In the genomic region with DNA sequence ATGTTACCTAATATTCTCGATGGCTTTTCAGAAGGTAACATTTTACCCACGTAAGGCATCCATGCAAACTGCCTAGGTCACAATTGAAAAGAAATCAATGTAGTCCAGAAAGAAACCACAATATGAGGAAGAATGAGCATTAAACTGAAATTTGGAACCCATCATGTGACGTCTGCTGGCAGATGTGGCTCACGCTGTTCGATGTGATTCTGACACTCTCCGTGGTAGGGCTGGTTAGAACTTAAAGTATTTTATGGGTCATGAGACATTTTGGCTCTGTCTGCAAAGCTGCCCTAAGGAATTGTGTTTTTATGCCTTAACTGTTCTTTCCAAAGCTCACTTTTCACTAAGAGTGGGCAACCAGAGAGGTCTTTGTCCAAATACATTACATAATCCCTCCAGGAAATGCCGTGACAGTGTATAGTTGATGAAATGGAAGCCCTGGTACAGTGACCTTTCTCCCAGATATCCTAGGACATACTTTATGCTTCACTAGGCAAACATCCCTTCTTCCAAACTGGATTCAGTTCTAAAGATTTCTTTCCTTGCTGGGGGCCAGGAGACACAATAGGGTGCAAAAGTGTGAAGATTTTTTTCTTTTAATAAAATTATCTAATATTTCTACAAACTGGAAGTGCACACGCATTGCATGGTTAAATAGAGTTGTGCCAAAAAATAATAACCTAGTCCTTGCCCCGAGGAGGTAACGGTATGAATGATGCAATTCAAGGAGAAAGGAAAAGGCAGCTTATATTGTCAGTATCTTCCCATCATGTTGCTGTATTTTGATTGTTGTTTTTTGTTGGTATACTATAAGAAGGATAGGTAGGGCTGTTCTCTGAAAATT, we compare ENCODE assay signal across 14 cellular contexts.
DNase-seq lines count a peak whose midpoint lies in the region; ATAC-seq, FAIRE-seq and TF ChIP-seq lines count a peak whose summit lies in the region.
"Had no signal": no experiment of that assay in that cellular context is flagged by ENCODE, and none has a peak within 500 bp of the region (broad histone marks: within the 10 kb centered on the region; RNA-seq: fewer than 3 reads in every experiment).

No MANE protein-coding gene starts in this region.

- WGBS in spleen, 5 donors, result 33 to 53% (median 47%) methylated on average over 10 of the region's 10 CpGs

- no peak for TF ChIP-seq POLR2A in spleen (IDR thresholded peaks at IDR 0.05)

- H3K36me3 ChIP-seq in KOPT-K1 (ENCODE audit: insufficient read depth, low read length) (no peaks in the 10 kb centered on the region), astrocyte (ENCODE audit: insufficient read depth, low read length) (no peaks in the 10 kb centered on the region), spleen (no peaks in the 10 kb centered on the region)
- H3K36me3 ChIP-seq: cardiac muscle cell, gastroesophageal sphincter, Peyer's patch, sigmoid colon had no signal

- H3K4me3 Mint-ChIP-seq in astrocyte (ENCODE audit: unreplicated experiment), result no peak overlapping the region
- H3K4me3 Mint-ChIP-seq: activated T-cell treated with anti-CD3 and anti-CD28 coated beads, Interleukin-2, amount 50 U/mL, for 4 hours had no signal

- no peak for ATAC-seq in HG03159 (IDR thresholded peaks at IDR 0.05; ENCODE audit: unreplicated experiment)
- no peak for ATAC-seq in HG03045 (IDR thresholded peaks at IDR 0.05; ENCODE audit: unreplicated experiment)
- ATAC-seq: activated T-cell treated with anti-CD3 and anti-CD28 coated beads, Interleukin-2, amount 50 U/mL, for 4 hours; gastroesophageal sphincter had no signal

- H3K9ac ChIP-seq in astrocyte (ENCODE audit: low read length), result no peak overlapping the region

- H3K27me3 ChIP-seq in astrocyte (ENCODE audit: insufficient read depth, low read length) (no peaks in the 10 kb centered on the region), spleen (replicated peaks in 1 of 7) (no peaks in the 10 kb centered on the region)
- H3K27me3 ChIP-seq: cardiac muscle cell, gastroesophageal sphincter, Peyer's patch, sigmoid colon had no signal

- H3K4me1 ChIP-seq in astrocyte (ENCODE audit: insufficient read depth, low read length), result peaks cover 13% of the 10 kb centered on the region
- H3K4me1 ChIP-seq in spleen, result peaks cover 0 to 25% (median 11%) of the 10 kb centered on the region in 6 donors
- H3K4me1 ChIP-seq: gastroesophageal sphincter, Peyer's patch, sigmoid colon had no signal

- peaks cover 3% of the 10 kb centered on the region for H3K27me3 Mint-ChIP-seq in astrocyte (ENCODE audit: low read depth, unreplicated experiment)

- peak overlapping the region; percentile 21 for H2AFZ ChIP-seq in astrocyte (ENCODE audit: low read depth, low read length)

- H3K36me3 Mint-ChIP-seq in astrocyte (ENCODE audit: low read depth, unreplicated experiment), result no peaks in the 10 kb centered on the region

- H3K27ac Mint-ChIP-seq in astrocyte (ENCODE audit: unreplicated experiment), result no peak overlapping the region

- intact Hi-C loops in spleen (cut with DNase I; ENCODE audit: low total_unique reads), result no loop called here

- H3K4me3 ChIP-seq in astrocyte (ENCODE audit: insufficient read depth, low read depth, low read length) (no peak overlapping the region), spleen (peak overlapping the region in 1 of 8 donors; percentile 2)
- H3K4me3 ChIP-seq: cardiac muscle cell, gastroesophageal sphincter, Peyer's patch, sigmoid colon had no signal

- H3K4me2 ChIP-seq in astrocyte (ENCODE audit: low read length), result peak overlapping the region; percentile 63

- H4K20me1 ChIP-seq in astrocyte (ENCODE audit: insufficient read depth, low read length), result no peaks in the 10 kb centered on the region

- no peaks in the 10 kb centered on the region for H3K9me3 Mint-ChIP-seq in astrocyte (ENCODE audit: unreplicated experiment)
- H3K9me3 Mint-ChIP-seq: activated T-cell treated with anti-CD3 and anti-CD28 coated beads, Interleukin-2, amount 50 U/mL, for 4 hours had no signal

- H3K9me3 ChIP-seq in KOPT-K1 (ENCODE audit: insufficient read depth, low read length, poor library complexity, severe bottlenecking) (no peaks in the 10 kb centered on the region), astrocyte (ENCODE audit: insufficient read depth, low read depth, low read length) (no peaks in the 10 kb centered on the region), spleen (no peaks in the 10 kb centered on the region)
- H3K9me3 ChIP-seq: gastroesophageal sphincter, Peyer's patch, sigmoid colon had no signal

- DNase-seq in astrocyte (ENCODE audit: low read depth) (no peak), iris pigment epithelial cell (ENCODE audit: low read depth) (peak; percentile 11), spleen (no peak)
- no peak for DNase-seq in stimulated activated CD4-positive, alpha-beta T cell treated with anti-CD3 and anti-CD28 coated beads, Interleukin-15, amount 100 ng/mL, for 24 hours
- DNase-seq: activated T-cell treated with anti-CD3 and anti-CD28 coated beads, Interleukin-2, amount 50 U/mL, for 4 hours; DMS79 treated with DMSO at 0.1 percent for 48 hours; NCI-H2029; Peyer's patch; sigmoid colon had no signal

- H3K4me1 Mint-ChIP-seq in astrocyte (ENCODE audit: low read depth, unreplicated experiment), result peaks cover 7% of the 10 kb centered on the region

- no peak for FAIRE-seq in astrocyte (lab: Jason Lieb, UNC)

- H3K27ac ChIP-seq in KOPT-K1 (ENCODE audit: low read depth, low read length, poor library complexity, severe bottlenecking), result peak overlapping the region; percentile 83
- no peak overlapping the region for H3K27ac ChIP-seq in astrocyte (ENCODE audit: low read depth, low read length)
- H3K27ac ChIP-seq in spleen, result peak overlapping the region in 7 of 8 donors; percentile 16 to 64 (median 41)
- H3K27ac ChIP-seq: cardiac muscle cell, gastroesophageal sphincter, Peyer's patch, sigmoid colon had no signal

- no peak for TF ChIP-seq CTCF in astrocyte (IDR thresholded peaks at IDR 0.05; ENCODE audit: insufficient read depth, low read depth, low read length)
- no peak for TF ChIP-seq CTCF in spleen (IDR thresholded peaks at IDR 0.05 in 8 of 11, conservative IDR thresholded peaks at IDR 0.05 in 3 of 11)

- no peaks in the 10 kb centered on the region for H3K79me2 ChIP-seq in astrocyte (ENCODE audit: insufficient read depth, low read length)
